ENCODE assay signal across 1 cellular context in genomic region chr19:14206737-14207725, GRCh38.
TF ChIP-seq lines count a peak whose summit lies in the region.

No MANE protein-coding gene starts in this region.

TF ChIP-seq in H1, 55 proteins besides CTCF, POLR2A, EP300 and RAD21 (continued from another document):
- 0 out of 2 replicates have a peak, but pooled peaks have one; percentile 21 for TF ChIP-seq E2F6 (IDR thresholded peaks at IDR 0.05)
- TF ChIP-seq KDM4A (IDR thresholded peaks at IDR 0.05; ENCODE audit: low read depth, low read length, severe bottlenecking), result peak; percentile 18
- TF ChIP-seq ASH2L (IDR thresholded peaks at IDR 0.05; ENCODE audit: low read length), result peak; percentile 82
- TF ChIP-seq EGR1 (IDR thresholded peaks at IDR 0.05; ENCODE audit: borderline replicate concordance, low read depth, low read length), result peak; percentile 77
- TF ChIP-seq YY1 (IDR thresholded peaks at IDR 0.05; ENCODE audit: low read depth, low read length), result peak; percentile 25; the same call in 1 of the 2 replicates
- TF ChIP-seq PHF8 (conservative IDR thresholded peaks at IDR 0.05; ENCODE audit: low read depth, low read length), result peak; percentile 19; the same call in 1 of the 2 replicates
- peak; percentile 81; the same call in 1 of the 2 replicates for TF ChIP-seq KDM1A (IDR thresholded peaks at IDR 0.05; ENCODE audit: borderline replicate concordance, low read length)
- 0 out of 2 replicates have a peak, but pooled peaks have one; percentile 48 for TF ChIP-seq JUN (IDR thresholded peaks at IDR 0.05; ENCODE audit: low read depth, low read length)
- TF ChIP-seq TBP (IDR thresholded peaks at IDR 0.05; ENCODE audit: low read depth, low read length), result 0 out of 2 replicates have a peak, but pooled peaks have one; percentile 30
- peak; percentile 66; the same call in 1 of the 2 replicates for TF ChIP-seq RFX5 (IDR thresholded peaks at IDR 0.05; ENCODE audit: borderline replicate concordance, low read depth, low read length)
- TF ChIP-seq SIN3A (conservative IDR thresholded peaks at IDR 0.05 in 1 of 2, IDR thresholded peaks at IDR 0.05 in 1 of 2; ENCODE audit: low read depth in 1 of 2, low read length in 2 of 2), result peak in 1 of 2 experiments; percentile 78; a peak in 2 of 4 replicates
- peak; percentile 35; the same call in 1 of the 2 replicates for TF ChIP-seq CHD2 (IDR thresholded peaks at IDR 0.05; ENCODE audit: low read length)
